In the genomic region with DNA sequence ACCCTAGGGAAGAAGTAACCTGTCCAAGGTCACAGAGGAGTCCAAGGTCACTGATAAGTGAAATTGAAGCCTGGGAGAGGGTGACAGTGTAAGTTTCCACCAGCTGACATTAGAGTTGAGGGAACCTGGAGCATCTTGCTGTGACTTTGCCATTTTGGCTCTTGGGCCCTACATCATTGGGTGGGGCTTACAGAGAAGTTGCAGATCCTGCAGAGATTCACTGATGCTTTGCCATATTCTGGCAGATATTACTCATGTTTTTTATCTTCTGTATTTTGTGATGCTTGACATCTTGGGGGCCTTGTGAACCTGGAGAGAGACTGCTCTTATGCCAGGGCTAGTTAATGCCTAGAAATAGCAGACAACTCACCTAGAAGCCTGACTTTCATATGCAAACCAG, we compare ENCODE assay signal across 1 cellular context.
A peak's percentile ranks its signal among the peaks of the same experiment; 100 is the strongest.
TF ChIP-seq lines count a peak whose summit lies in the region.

No MANE protein-coding gene starts in this region.

TF ChIP-seq in K562, 482 proteins besides CTCF, POLR2A, EP300 and RAD21:
- TF ChIP-seq ZBTB7A (IDR thresholded peaks at IDR 0.05; ENCODE audit: borderline replicate concordance, control insufficient read depth, low read depth, low read length) (no peak), RCOR1 (IDR thresholded peaks at IDR 0.05; ENCODE audit: borderline replicate concordance in 1 of 2, low read depth in 2 of 2, low read length in 2 of 2) (peak in 1 of 2 experiments; percentile 26; a peak in 1 of 4 replicates), ESRRA (IDR thresholded peaks at IDR 0.05; ENCODE audit: borderline replicate concordance, low read depth) (peak; percentile 83), ZNF561 (CRISPR knock-in tag; conservative IDR thresholded peaks at IDR 0.05) (no peak), NCOA6 (IDR thresholded peaks at IDR 0.05) (no peak), ZC3H4 (CRISPR knock-in tag; IDR thresholded peaks at IDR 0.05; ENCODE audit: borderline replicate concordance) (no peak), ZNF253 (CRISPR knock-in tag; conservative IDR thresholded peaks at IDR 0.05) (no peak), KDM5B (IDR thresholded peaks at IDR 0.05; ENCODE audit: insufficient replicate concordance, low read depth, low read length) (no peak), TAF15 (IDR thresholded peaks at IDR 0.05; ENCODE audit: low read depth, low read length) (no peak), CCNT2 (IDR thresholded peaks at IDR 0.05; ENCODE audit: borderline replicate concordance, extremely low read depth, insufficient read length, low read depth, low read length) (no peak), SUPT5H (IDR thresholded peaks at IDR 0.05) (no peak), WHSC1 (IDR thresholded peaks at IDR 0.05; ENCODE audit: low read length) (no peak), ID3 (CRISPR knock-in tag; IDR thresholded peaks at IDR 0.05) (no peak), ID3 (tag; IDR thresholded peaks at IDR 0.05) (no peak), ZNF212 (CRISPR knock-in tag; IDR thresholded peaks at IDR 0.05) (no peak), PHF8 (IDR thresholded peaks at IDR 0.05; ENCODE audit: borderline replicate concordance, low read length) (no peak; the same call in 1 of the 2 replicates), CTBP1 (IDR thresholded peaks at IDR 0.05; ENCODE audit: borderline replicate concordance) (peak; percentile 67), DIDO1 (tag; IDR thresholded peaks at IDR 0.05; ENCODE audit: low read depth) (no peak), MCM3 (IDR thresholded peaks at IDR 0.05) (no peak)
- TF ChIP-seq, protein P1, sequence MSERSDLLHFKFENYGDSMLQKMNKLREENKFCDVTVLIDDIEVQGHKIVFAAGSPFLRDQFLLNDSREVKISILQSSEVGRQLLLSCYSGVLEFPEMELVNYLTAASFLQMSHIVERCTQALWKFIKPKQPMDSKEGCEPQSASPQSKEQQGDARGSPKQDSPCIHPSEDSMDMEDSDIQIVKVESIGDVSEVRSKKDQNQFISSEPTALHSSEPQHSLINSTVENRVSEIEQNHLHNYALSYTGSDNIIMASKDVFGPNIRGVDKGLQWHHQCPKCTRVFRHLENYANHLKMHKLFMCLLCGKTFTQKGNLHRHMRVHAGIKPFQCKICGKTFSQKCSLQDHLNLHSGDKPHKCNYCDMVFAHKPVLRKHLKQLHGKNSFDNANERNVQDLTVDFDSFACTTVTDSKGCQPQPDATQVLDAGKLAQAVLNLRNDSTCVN (CRISPR knock-in tag; IDR thresholded peaks at IDR 0.05) = no peak
- TF ChIP-seq, protein P2, sequence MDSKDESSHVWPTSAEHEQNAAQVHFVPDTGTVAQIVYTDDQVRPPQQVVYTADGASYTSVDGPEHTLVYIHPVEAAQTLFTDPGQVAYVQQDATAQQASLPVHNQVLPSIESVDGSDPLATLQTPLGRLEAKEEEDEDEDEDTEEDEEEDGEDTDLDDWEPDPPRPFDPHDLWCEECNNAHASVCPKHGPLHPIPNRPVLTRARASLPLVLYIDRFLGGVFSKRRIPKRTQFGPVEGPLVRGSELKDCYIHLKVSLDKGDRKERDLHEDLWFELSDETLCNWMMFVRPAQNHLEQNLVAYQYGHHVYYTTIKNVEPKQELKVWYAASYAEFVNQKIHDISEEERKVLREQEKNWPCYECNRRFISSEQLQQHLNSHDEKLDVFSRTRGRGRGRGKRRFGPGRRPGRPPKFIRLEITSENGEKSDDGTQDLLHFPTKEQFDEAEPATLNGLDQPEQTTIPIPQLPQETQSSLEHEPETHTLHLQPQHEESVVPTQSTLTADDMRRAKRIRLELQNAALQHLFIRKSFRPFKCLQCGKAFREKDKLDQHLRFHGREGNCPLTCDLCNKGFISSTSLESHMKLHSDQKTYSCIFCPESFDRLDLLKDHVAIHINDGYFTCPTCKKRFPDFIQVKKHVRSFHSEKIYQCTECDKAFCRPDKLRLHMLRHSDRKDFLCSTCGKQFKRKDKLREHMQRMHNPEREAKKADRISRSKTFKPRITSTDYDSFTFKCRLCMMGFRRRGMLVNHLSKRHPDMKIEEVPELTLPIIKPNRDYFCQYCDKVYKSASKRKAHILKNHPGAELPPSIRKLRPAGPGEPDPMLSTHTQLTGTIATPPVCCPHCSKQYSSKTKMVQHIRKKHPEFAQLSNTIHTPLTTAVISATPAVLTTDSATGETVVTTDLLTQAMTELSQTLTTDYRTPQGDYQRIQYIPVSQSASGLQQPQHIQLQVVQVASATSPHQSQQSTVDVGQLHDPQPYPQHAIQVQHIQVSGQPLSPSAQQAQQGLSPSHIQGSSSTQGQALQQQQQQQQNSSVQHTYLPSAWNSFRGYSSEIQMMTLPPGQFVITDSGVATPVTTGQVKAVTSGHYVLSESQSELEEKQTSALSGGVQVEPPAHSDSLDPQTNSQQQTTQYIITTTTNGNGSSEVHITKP (IDR thresholded peaks at IDR 0.05; ENCODE audit: partially characterized antibody) = no peak
- TF ChIP-seq, protein P3, sequence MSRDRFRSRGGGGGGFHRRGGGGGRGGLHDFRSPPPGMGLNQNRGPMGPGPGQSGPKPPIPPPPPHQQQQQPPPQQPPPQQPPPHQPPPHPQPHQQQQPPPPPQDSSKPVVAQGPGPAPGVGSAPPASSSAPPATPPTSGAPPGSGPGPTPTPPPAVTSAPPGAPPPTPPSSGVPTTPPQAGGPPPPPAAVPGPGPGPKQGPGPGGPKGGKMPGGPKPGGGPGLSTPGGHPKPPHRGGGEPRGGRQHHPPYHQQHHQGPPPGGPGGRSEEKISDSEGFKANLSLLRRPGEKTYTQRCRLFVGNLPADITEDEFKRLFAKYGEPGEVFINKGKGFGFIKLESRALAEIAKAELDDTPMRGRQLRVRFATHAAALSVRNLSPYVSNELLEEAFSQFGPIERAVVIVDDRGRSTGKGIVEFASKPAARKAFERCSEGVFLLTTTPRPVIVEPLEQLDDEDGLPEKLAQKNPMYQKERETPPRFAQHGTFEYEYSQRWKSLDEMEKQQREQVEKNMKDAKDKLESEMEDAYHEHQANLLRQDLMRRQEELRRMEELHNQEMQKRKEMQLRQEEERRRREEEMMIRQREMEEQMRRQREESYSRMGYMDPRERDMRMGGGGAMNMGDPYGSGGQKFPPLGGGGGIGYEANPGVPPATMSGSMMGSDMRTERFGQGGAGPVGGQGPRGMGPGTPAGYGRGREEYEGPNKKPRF (IDR thresholded peaks at IDR 0.05; ENCODE audit: low read depth, low read length) = no peak
- TF ChIP-seq, protein P4, sequence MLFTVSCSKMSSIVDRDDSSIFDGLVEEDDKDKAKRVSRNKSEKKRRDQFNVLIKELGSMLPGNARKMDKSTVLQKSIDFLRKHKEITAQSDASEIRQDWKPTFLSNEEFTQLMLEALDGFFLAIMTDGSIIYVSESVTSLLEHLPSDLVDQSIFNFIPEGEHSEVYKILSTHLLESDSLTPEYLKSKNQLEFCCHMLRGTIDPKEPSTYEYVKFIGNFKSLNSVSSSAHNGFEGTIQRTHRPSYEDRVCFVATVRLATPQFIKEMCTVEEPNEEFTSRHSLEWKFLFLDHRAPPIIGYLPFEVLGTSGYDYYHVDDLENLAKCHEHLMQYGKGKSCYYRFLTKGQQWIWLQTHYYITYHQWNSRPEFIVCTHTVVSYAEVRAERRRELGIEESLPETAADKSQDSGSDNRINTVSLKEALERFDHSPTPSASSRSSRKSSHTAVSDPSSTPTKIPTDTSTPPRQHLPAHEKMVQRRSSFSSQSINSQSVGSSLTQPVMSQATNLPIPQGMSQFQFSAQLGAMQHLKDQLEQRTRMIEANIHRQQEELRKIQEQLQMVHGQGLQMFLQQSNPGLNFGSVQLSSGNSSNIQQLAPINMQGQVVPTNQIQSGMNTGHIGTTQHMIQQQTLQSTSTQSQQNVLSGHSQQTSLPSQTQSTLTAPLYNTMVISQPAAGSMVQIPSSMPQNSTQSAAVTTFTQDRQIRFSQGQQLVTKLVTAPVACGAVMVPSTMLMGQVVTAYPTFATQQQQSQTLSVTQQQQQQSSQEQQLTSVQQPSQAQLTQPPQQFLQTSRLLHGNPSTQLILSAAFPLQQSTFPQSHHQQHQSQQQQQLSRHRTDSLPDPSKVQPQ (CRISPR knock-in tag; IDR thresholded peaks at IDR 0.05; ENCODE audit: borderline replicate concordance) = no peak
